ENCODE assay signal across 1 cellular context in the genomic region with DNA sequence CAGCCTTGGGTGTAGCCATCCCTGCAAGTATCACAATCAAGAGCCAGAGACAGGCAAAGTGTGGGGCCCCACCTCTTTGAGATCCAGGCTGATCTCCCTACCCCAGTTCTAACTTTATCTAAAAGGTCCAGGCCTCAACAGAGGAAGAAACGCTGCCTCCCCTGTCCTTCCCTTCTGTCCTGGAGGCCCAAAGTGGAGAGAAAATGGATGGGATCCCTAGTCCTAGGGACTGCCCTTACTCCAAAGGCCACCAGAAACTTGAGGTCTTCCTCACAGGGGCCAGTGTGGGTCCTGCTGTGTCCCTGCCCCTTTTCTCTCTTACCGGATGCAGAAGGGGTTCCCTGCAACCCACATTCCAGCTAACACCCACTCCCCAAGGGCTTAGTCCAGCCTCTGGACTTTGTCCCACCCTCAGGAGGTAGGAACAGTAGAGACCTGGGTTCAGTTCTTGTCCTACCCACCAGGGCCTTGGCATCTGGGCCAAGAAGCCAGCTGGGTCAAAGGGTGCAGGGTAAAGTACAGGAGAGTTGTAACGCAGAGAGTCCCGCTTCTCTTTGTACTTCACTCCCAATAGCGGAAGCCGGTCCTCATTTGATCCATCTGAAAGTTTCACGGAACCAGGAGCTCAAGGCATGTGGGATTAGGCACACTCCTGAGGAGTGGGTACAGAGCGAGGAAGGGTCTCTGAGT.
TF ChIP-seq lines count a peak whose summit lies in the region.

No MANE protein-coding gene starts in this region.

TF ChIP-seq in HepG2, 621 proteins besides CTCF, POLR2A, EP300 and RAD21 (continued from another document and continues in another):
- TF ChIP-seq TCF7 (IDR thresholded peaks at IDR 0.05; ENCODE audit: low read depth) (peak; percentile 29; the same call in 1 of the 2 replicates), RORA (CRISPR knock-in tag; IDR thresholded peaks at IDR 0.05) (no peak), NR2F1 (CRISPR knock-in tag; IDR thresholded peaks at IDR 0.05) (peak in 1 of 2 experiments; percentile 38; a peak in 1 of 4 replicates), ZNF550 (CRISPR knock-in tag; IDR thresholded peaks at IDR 0.05; ENCODE audit: borderline replicate concordance) (no peak), ZSCAN9 (CRISPR knock-in tag; IDR thresholded peaks at IDR 0.05; ENCODE audit: borderline replicate concordance) (no peak), REL (CRISPR knock-in tag; conservative IDR thresholded peaks at IDR 0.05) (no peak), ZFP37 (CRISPR knock-in tag; IDR thresholded peaks at IDR 0.05; ENCODE audit: borderline replicate concordance) (0 out of 2 replicates have a peak, but pooled peaks have one; percentile 7), NONO (IDR thresholded peaks at IDR 0.05) (no peak), NONO (CRISPR knock-in tag; conservative IDR thresholded peaks at IDR 0.05) (no peak), MYC (CRISPR knock-in tag; IDR thresholded peaks at IDR 0.05; ENCODE audit: borderline replicate concordance) (peak; percentile 31; the same call in 1 of the 2 replicates), TAF1 (CRISPR knock-in tag; IDR thresholded peaks at IDR 0.05) (peak; percentile 55; the same call in 1 of the 2 replicates), PRMT3 (CRISPR knock-in tag; IDR thresholded peaks at IDR 0.05; ENCODE audit: borderline replicate concordance, low read depth) (no peak), JUN (CRISPR knock-in tag; IDR thresholded peaks at IDR 0.05) (0 out of 2 replicates have a peak, but pooled peaks have one; percentile 38), ZNF605 (CRISPR knock-in tag; IDR thresholded peaks at IDR 0.05) (no peak), ZNF749 (CRISPR knock-in tag; IDR thresholded peaks at IDR 0.05; ENCODE audit: borderline replicate concordance) (no peak), ZFP36L2 (CRISPR knock-in tag; IDR thresholded peaks at IDR 0.05) (no peak), ZNF160 (CRISPR knock-in tag; IDR thresholded peaks at IDR 0.05) (no peak), CBX2 (IDR thresholded peaks at IDR 0.05; ENCODE audit: low read depth, low read length) (no peak), CBX2 (CRISPR knock-in tag; IDR thresholded peaks at IDR 0.05; ENCODE audit: low read depth) (no peak), NR2F2 (IDR thresholded peaks at IDR 0.05; ENCODE audit: borderline replicate concordance, low read depth) (0 out of 2 replicates have a peak, but pooled peaks have one; percentile 27), SOX13 (IDR thresholded peaks at IDR 0.05) (no peak), SOX13 (CRISPR knock-in tag; conservative IDR thresholded peaks at IDR 0.05 in 1 of 2, IDR thresholded peaks at IDR 0.05 in 1 of 2) (peak in 1 of 2 experiments; percentile 20; a peak in 1 of 4 replicates)
- TF ChIP-seq, protein P1, sequence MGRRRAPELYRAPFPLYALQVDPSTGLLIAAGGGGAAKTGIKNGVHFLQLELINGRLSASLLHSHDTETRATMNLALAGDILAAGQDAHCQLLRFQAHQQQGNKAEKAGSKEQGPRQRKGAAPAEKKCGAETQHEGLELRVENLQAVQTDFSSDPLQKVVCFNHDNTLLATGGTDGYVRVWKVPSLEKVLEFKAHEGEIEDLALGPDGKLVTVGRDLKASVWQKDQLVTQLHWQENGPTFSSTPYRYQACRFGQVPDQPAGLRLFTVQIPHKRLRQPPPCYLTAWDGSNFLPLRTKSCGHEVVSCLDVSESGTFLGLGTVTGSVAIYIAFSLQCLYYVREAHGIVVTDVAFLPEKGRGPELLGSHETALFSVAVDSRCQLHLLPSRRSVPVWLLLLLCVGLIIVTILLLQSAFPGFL (CRISPR knock-in tag; IDR thresholded peaks at IDR 0.05) = no peak
- TF ChIP-seq, protein P2, sequence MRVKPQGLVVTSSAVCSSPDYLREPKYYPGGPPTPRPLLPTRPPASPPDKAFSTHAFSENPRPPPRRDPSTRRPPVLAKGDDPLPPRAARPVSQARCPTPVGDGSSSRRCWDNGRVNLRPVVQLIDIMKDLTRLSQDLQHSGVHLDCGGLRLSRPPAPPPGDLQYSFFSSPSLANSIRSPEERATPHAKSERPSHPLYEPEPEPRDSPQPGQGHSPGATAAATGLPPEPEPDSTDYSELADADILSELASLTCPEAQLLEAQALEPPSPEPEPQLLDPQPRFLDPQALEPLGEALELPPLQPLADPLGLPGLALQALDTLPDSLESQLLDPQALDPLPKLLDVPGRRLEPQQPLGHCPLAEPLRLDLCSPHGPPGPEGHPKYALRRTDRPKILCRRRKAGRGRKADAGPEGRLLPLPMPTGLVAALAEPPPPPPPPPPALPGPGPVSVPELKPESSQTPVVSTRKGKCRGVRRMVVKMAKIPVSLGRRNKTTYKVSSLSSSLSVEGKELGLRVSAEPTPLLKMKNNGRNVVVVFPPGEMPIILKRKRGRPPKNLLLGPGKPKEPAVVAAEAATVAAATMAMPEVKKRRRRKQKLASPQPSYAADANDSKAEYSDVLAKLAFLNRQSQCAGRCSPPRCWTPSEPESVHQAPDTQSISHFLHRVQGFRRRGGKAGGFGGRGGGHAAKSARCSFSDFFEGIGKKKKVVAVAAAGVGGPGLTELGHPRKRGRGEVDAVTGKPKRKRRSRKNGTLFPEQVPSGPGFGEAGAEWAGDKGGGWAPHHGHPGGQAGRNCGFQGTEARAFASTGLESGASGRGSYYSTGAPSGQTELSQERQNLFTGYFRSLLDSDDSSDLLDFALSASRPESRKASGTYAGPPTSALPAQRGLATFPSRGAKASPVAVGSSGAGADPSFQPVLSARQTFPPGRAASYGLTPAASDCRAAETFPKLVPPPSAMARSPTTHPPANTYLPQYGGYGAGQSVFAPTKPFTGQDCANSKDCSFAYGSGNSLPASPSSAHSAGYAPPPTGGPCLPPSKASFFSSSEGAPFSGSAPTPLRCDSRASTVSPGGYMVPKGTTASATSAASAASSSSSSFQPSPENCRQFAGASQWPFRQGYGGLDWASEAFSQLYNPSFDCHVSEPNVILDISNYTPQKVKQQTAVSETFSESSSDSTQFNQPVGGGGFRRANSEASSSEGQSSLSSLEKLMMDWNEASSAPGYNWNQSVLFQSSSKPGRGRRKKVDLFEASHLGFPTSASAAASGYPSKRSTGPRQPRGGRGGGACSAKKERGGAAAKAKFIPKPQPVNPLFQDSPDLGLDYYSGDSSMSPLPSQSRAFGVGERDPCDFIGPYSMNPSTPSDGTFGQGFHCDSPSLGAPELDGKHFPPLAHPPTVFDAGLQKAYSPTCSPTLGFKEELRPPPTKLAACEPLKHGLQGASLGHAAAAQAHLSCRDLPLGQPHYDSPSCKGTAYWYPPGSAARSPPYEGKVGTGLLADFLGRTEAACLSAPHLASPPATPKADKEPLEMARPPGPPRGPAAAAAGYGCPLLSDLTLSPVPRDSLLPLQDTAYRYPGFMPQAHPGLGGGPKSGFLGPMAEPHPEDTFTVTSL (CRISPR knock-in tag; IDR thresholded peaks at IDR 0.05; ENCODE audit: borderline replicate concordance) = no peak
- TF ChIP-seq, protein P3, sequence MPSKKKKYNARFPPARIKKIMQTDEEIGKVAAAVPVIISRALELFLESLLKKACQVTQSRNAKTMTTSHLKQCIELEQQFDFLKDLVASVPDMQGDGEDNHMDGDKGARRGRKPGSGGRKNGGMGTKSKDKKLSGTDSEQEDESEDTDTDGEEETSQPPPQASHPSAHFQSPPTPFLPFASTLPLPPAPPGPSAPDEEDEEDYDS (CRISPR knock-in tag; IDR thresholded peaks at IDR 0.05) = 0 out of 2 replicates have a peak, but pooled peaks have one; percentile 17
- TF ChIP-seq, protein P4, sequence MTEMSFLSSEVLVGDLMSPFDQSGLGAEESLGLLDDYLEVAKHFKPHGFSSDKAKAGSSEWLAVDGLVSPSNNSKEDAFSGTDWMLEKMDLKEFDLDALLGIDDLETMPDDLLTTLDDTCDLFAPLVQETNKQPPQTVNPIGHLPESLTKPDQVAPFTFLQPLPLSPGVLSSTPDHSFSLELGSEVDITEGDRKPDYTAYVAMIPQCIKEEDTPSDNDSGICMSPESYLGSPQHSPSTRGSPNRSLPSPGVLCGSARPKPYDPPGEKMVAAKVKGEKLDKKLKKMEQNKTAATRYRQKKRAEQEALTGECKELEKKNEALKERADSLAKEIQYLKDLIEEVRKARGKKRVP (CRISPR knock-in tag; IDR thresholded peaks at IDR 0.05) = no peak
- TF ChIP-seq, protein P5, sequence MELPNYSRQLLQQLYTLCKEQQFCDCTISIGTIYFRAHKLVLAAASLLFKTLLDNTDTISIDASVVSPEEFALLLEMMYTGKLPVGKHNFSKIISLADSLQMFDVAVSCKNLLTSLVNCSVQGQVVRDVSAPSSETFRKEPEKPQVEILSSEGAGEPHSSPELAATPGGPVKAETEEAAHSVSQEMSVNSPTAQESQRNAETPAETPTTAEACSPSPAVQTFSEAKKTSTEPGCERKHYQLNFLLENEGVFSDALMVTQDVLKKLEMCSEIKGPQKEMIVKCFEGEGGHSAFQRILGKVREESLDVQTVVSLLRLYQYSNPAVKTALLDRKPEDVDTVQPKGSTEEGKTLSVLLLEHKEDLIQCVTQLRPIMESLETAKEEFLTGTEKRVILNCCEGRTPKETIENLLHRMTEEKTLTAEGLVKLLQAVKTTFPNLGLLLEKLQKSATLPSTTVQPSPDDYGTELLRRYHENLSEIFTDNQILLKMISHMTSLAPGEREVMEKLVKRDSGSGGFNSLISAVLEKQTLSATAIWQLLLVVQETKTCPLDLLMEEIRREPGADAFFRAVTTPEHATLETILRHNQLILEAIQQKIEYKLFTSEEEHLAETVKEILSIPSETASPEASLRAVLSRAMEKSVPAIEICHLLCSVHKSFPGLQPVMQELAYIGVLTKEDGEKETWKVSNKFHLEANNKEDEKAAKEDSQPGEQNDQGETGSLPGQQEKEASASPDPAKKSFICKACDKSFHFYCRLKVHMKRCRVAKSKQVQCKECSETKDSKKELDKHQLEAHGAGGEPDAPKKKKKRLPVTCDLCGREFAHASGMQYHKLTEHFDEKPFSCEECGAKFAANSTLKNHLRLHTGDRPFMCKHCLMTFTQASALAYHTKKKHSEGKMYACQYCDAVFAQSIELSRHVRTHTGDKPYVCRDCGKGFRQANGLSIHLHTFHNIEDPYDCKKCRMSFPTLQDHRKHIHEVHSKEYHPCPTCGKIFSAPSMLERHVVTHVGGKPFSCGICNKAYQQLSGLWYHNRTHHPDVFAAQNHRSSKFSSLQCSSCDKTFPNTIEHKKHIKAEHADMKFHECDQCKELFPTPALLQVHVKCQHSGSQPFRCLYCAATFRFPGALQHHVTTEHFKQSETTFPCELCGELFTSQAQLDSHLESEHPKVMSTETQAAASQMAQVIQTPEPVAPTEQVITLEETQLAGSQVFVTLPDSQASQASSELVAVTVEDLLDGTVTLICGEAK (IDR thresholded peaks at IDR 0.05) = no peak
- TF ChIP-seq, protein P5 (CRISPR knock-in tag; IDR thresholded peaks at IDR 0.05) = no peak
- TF ChIP-seq, protein P6, sequence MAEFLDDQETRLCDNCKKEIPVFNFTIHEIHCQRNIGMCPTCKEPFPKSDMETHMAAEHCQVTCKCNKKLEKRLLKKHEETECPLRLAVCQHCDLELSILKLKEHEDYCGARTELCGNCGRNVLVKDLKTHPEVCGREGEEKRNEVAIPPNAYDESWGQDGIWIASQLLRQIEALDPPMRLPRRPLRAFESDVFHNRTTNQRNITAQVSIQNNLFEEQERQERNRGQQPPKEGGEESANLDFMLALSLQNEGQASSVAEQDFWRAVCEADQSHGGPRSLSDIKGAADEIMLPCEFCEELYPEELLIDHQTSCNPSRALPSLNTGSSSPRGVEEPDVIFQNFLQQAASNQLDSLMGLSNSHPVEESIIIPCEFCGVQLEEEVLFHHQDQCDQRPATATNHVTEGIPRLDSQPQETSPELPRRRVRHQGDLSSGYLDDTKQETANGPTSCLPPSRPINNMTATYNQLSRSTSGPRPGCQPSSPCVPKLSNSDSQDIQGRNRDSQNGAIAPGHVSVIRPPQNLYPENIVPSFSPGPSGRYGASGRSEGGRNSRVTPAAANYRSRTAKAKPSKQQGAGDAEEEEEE (CRISPR knock-in tag; IDR thresholded peaks at IDR 0.05; ENCODE audit: borderline replicate concordance) = no peak
- TF ChIP-seq, protein P7, sequence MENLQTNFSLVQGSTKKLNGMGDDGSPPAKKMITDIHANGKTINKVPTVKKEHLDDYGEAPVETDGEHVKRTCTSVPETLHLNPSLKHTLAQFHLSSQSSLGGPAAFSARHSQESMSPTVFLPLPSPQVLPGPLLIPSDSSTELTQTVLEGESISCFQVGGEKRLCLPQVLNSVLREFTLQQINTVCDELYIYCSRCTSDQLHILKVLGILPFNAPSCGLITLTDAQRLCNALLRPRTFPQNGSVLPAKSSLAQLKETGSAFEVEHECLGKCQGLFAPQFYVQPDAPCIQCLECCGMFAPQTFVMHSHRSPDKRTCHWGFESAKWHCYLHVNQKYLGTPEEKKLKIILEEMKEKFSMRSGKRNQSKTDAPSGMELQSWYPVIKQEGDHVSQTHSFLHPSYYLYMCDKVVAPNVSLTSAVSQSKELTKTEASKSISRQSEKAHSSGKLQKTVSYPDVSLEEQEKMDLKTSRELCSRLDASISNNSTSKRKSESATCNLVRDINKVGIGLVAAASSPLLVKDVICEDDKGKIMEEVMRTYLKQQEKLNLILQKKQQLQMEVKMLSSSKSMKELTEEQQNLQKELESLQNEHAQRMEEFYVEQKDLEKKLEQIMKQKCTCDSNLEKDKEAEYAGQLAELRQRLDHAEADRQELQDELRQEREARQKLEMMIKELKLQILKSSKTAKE (CRISPR knock-in tag; IDR thresholded peaks at IDR 0.05; ENCODE audit: borderline replicate concordance) = no peak
